In genomic region chr2:17749753-17750438, GRCh38 we compare ENCODE assay signal across 13 cellular contexts. TPM values are rescaled to one million over a fixed set of nuclear protein-coding genes. Genes with fewer than 3 reads are reported as not detected.
DNase-seq lines count a peak whose midpoint lies in the region; ATAC-seq and TF ChIP-seq lines count a peak whose summit lies in the region.
"Had no signal": no experiment of that assay in that cellular context is flagged by ENCODE, and none has a peak within 500 bp of the region (broad histone marks: within the 10 kb centered on the region; RNA-seq: fewer than 3 reads in every experiment).

No MANE protein-coding gene starts in this region.

- H3K27me3 ChIP-seq in CD4-positive, alpha-beta T cell (ENCODE audit: control insufficient read depth, insufficient read depth, low read length), result no peaks in the 10 kb centered on the region
- H3K27me3 ChIP-seq: cardiac muscle cell, heart right ventricle had no signal

- CTCF ChIA-PET in CD4-positive, alpha-beta T cell (lab: Charles Lee), result no interaction called here

- intact Hi-C loops in CD4-positive, alpha-beta T cell (cut with DNase I, micrococcal nuclease), result loop anchor here (5.0 to 10.0 kb wide), 2 partner anchors 1595 to 1602 kb away; no protein-coding TSS in a partner anchor

- no peak overlapping the region for H3K27ac ChIP-seq in CD4-positive, alpha-beta T cell (ENCODE audit: low read depth, low read length)
- H3K27ac ChIP-seq: cardiac muscle cell, heart right ventricle had no signal

- no peak for DNase-seq in CD4-positive, alpha-beta T cell
- DNase-seq in T-helper 17 cell, result no peak
- no peak for DNase-seq in DMS79 treated with DMSO at 0.1 percent for 48 hours (lab: John Stamatoyannopoulos, UW)
- DNase-seq in NCI-H524 treated with DMSO at 0.1 percent for 48 hours (lab: John Stamatoyannopoulos, UW), result no peak
- no peak for DNase-seq in hippocampal formation (lab: John Stamatoyannopoulos, UW)
- DNase-seq in NK-92 treated with Interleukin-12 subunit alpha and Interleukin-12 subunit beta, amount 100 ng/mL, for 24 hours (lab: John Stamatoyannopoulos, UW), result no peak
- DNase-seq: activated CD4-positive, alpha-beta T cell treated with anti-CD3 and anti-CD28 coated beads for 48 hours; Caco-2; heart right ventricle; NCI-H226 had no signal

- TF ChIP-seq CTCF in CD4-positive, alpha-beta T cell (IDR thresholded peaks at IDR 0.05), result no peak

- no peaks in the 10 kb centered on the region for H3K9me3 ChIP-seq in CD4-positive, alpha-beta T cell (ENCODE audit: control insufficient read depth, low read length)
- no peaks in the 10 kb centered on the region for H3K9me3 ChIP-seq in T-helper 17 cell (ENCODE audit: control insufficient read depth, low read length, poor library complexity, severe bottlenecking)
- H3K9me3 ChIP-seq: Caco-2, heart right ventricle had no signal

- no peaks in the 10 kb centered on the region for H3K9me3 Mint-ChIP-seq in CD4-positive, alpha-beta T cell

- peak overlapping the region; percentile 9 for H3K27ac Mint-ChIP-seq in CD4-positive, alpha-beta T cell
- peak overlapping the region; percentile 80 for H3K27ac Mint-ChIP-seq in T-helper 17 cell

- H3K27me3 Mint-ChIP-seq in CD4-positive, alpha-beta T cell, result no peaks in the 10 kb centered on the region
- H3K27me3 Mint-ChIP-seq in T-helper 17 cell, result no peaks in the 10 kb centered on the region

- POLR2A ChIA-PET in CD4-positive, alpha-beta T cell (lab: Charles Lee), result no interaction called here

- no peak for ATAC-seq in CD4-positive, alpha-beta T cell (ENCODE audit: poor library complexity)
- ATAC-seq in GM19043 (IDR thresholded peaks at IDR 0.05; ENCODE audit: low read depth, unreplicated experiment) (peak; percentile 27), HG02981 (IDR thresholded peaks at IDR 0.05; ENCODE audit: unreplicated experiment) (peak; percentile 27), T-helper 17 cell (no peak)
- ATAC-seq: heart right ventricle had no signal

- peak overlapping the region; percentile 26 for H3K4me3 Mint-ChIP-seq in CD4-positive, alpha-beta T cell
- H3K4me3 Mint-ChIP-seq in T-helper 17 cell, result peak overlapping the region; percentile 77

- H3K36me3 Mint-ChIP-seq in CD4-positive, alpha-beta T cell (ENCODE audit: low read depth), result peaks cover 11% of the 10 kb centered on the region
- peaks cover 3% of the 10 kb centered on the region for H3K36me3 Mint-ChIP-seq in T-helper 17 cell (ENCODE audit: low read depth)

- peaks cover 24% of the 10 kb centered on the region for H3K4me1 Mint-ChIP-seq in CD4-positive, alpha-beta T cell (ENCODE audit: low read depth)
- peaks cover 23% of the 10 kb centered on the region for H3K4me1 Mint-ChIP-seq in T-helper 17 cell

RNA-seq across cellular contexts. Expression of gene SMC6, which starts 3.7 kb away (rescaled TPM):
- total RNA-seq in CD4-positive, alpha-beta T cell, result 1 to 10 TPM; 7.1 to 7.8 TPM
- 10 to 100 TPM; 14.1 to 14.4 TPM for total RNA-seq in T-helper 17 cell

RNA-seq across cellular contexts. Expression of gene GEN1, which starts 4.0 kb away (rescaled TPM):
- total RNA-seq in CD4-positive, alpha-beta T cell, result 1 to 10 TPM; 4.3 to 4.6 TPM
- total RNA-seq in T-helper 17 cell, result 10 to 100 TPM in 1 of 2 donors, 1 to 10 TPM in 1; 7.2 to 10.7 TPM

Comparison
In these comparisons a context has a peak if more than half of its experiments do, and no peak if none do; other contexts are left out.
1. ATAC-seq: peak in GM19043 (single experiment) and HG02981 (single experiment); none in CD4-positive, alpha-beta T cell (single experiment) and T-helper 17 cell (single experiment).